In the genomic region with DNA sequence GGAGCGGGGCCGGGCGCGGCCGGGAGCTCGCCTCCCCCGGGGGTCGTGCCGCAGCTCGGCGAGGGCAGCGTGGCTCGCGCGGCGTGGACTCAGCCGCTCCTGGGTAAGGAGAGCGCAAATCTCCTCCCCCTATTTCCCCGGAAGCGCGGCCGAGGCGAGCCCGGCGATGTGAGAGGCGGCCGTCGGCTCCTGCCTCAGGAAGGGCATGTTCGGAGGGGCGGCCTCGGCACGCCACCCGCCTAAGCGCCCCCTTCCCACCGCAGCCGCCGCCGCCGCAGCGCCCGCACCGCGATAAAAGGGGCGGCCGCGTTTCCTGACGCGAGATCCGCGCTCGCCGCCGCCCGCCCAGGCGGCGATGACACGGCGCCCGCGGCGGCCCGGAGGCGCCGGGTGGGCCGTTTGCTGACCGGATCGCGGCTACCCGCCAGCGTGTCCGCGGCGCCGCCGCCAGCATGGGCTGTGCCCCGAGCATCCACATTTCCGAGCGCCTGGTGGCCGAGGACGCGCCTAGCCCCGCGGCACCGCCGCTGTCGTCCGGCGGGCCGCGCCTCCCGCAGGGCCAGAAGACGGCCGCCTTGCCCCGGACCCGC, we compare ENCODE assay signal across 8 cellular contexts. TPM values are rescaled to one million over a fixed set of nuclear protein-coding genes. Genes with fewer than 3 reads are reported as not detected.
DNase-seq lines count a peak whose midpoint lies in the region; ATAC-seq and TF ChIP-seq lines count a peak whose summit lies in the region.

Gene PDE8A, plus strand, starts transcription at position 146 of the 590 bp plus-strand sequence. Its CDS starts 307 bp downstream, at position 453.

- DNase-seq in GM06990 (ENCODE audit: extremely low read depth, insufficient read length) (no peak), HT-29 (ENCODE audit: low spot score) (peak; percentile 57), mesothelial cell of epicardium (ENCODE audit: low spot score in 2 of 2, unreplicated experiment in 2 of 2) (peak in 1 of 2 experiments; percentile 61), testis (peak; percentile 34), NCI-H1694 treated with DMSO at 0.1 percent for 48 hours (lab: John Stamatoyannopoulos, UW) (no peak)
- DNase-seq in effector memory CD8-positive, alpha-beta T cell, result peak; percentile 51 to 60 (median 53)

- no peaks in the 10 kb centered on the region for H3K9me3 Mint-ChIP-seq in effector memory CD8-positive, alpha-beta T cell
- H3K9me3 Mint-ChIP-seq in mesothelial cell of epicardium, result no peaks in the 10 kb centered on the region

- H3K27me3 ChIP-seq in GM06990 (replicated peaks; ENCODE audit: control insufficient read depth, insufficient read depth, low read length), result no peaks in the 10 kb centered on the region
- no peaks in the 10 kb centered on the region for H3K27me3 ChIP-seq in testis

- no peaks in the 10 kb centered on the region for H3K27me3 Mint-ChIP-seq in effector memory CD8-positive, alpha-beta T cell
- peaks cover 21% of the 10 kb centered on the region for H3K27me3 Mint-ChIP-seq in mesothelial cell of epicardium (ENCODE audit: low read depth)

- H3K4me1 ChIP-seq in testis, result peaks cover 25% of the 10 kb centered on the region

- no peak for TF ChIP-seq CTCF in GM06990 (IDR thresholded peaks at IDR 0.05; ENCODE audit: insufficient read depth, low read length, poor library complexity, severe bottlenecking)
- no peak for TF ChIP-seq CTCF in mesothelial cell of epicardium (IDR thresholded peaks at IDR 0.05; ENCODE audit: unreplicated experiment)
- no peak for TF ChIP-seq CTCF in testis (IDR thresholded peaks at IDR 0.05)

- intact Hi-C loops in testis (cut with DNase I; ENCODE audit: low total_unique reads), result no loop called here

- H3K9me3 ChIP-seq in testis, result no peaks in the 10 kb centered on the region

- H3K4me3 ChIP-seq in GM06990 (replicated peaks; ENCODE audit: low read depth, low read length) (peak within 1 kb of the TSS; percentile 79), testis (peak within 1 kb of the TSS; percentile 78 to 83)

- peaks cover 33% of the 10 kb centered on the region for H3K36me3 Mint-ChIP-seq in effector memory CD8-positive, alpha-beta T cell (ENCODE audit: insufficient read depth)
- H3K36me3 Mint-ChIP-seq in mesothelial cell of epicardium, result no peaks in the 10 kb centered on the region

- H3K4me1 Mint-ChIP-seq in effector memory CD8-positive, alpha-beta T cell (ENCODE audit: low read depth in 2 of 2), result peaks cover 17 to 27% of the 10 kb centered on the region in 2 donors
- H3K4me1 Mint-ChIP-seq in mesothelial cell of epicardium, result peaks cover 30% of the 10 kb centered on the region

- peak within 1 kb of the TSS; percentile 92 to 95 for H3K27ac Mint-ChIP-seq in effector memory CD8-positive, alpha-beta T cell
- peak within 1 kb of the TSS; percentile 97 for H3K27ac Mint-ChIP-seq in mesothelial cell of epicardium

- TF ChIP-seq POLR2A in testis (IDR thresholded peaks at IDR 0.05), result no peak

- ATAC-seq in GM21423 (IDR thresholded peaks at IDR 0.05; ENCODE audit: unreplicated experiment), result peak; percentile 21
- ATAC-seq in activated CD4-positive, CD25-positive, alpha-beta regulatory T cell treated with anti-CD3 and anti-CD28 coated beads, Interleukin-2, amount 50 U/mL, for 24 hours, result peak; percentile 1 to 5
- peak; percentile 22 for ATAC-seq in effector memory CD8-positive, alpha-beta T cell (replicated peaks)

- H3K36me3 ChIP-seq in GM06990 (ENCODE audit: control insufficient read depth, insufficient read depth, low read length) (no peaks in the 10 kb centered on the region), testis (ENCODE audit: low read depth, missing control alignments) (no peaks in the 10 kb centered on the region)

- WGBS in testis, 2 donors, result 0% methylated on average over 31 of the region's 95 CpGs; no CpG with 5 or more reads in 1 of the 2 donors

- peak within 1 kb of the TSS; percentile 91 to 92 for H3K27ac ChIP-seq in testis

- peak within 1 kb of the TSS; percentile 91 to 92 for H3K4me3 Mint-ChIP-seq in effector memory CD8-positive, alpha-beta T cell
- peak within 1 kb of the TSS; percentile 86 for H3K4me3 Mint-ChIP-seq in mesothelial cell of epicardium

RNA-seq across cellular contexts. Expression of gene PDE8A, which starts in this region (rescaled TPM):
- 29.9 and 30.4 TPM in 2 replicates for total RNA-seq in HT-29 (2014; rRNA removed; shearing (Covaris generic))
- total RNA-seq in mesothelial cell of epicardium (33.5 to 38.4 TPM (median 36.7 TPM) in 3 replicates), testis (10 to 100 TPM; 67.3 to 67.8 TPM)
- polyA plus RNA-seq in testis (ENCODE audit: insufficient read depth, low read depth, low replicate concordance), result 27.8 TPM

Comparison
In these comparisons a context has a peak if more than half of its experiments do, and no peak if none do; other contexts are left out.
1. DNase-seq: peak in HT-29 (single experiment), effector memory CD8-positive, alpha-beta T cell (3 of 3) and testis (single experiment); none in GM06990 (single experiment) and NCI-H1694 treated with DMSO at 0.1 percent for 48 hours (single experiment).
2. Peak in every context shown above with its lines, with median percentiles within 50 percentile points of each other: ATAC-seq.